Comparison of ENCODE assay signal across 14 cellular contexts in the genomic region with DNA sequence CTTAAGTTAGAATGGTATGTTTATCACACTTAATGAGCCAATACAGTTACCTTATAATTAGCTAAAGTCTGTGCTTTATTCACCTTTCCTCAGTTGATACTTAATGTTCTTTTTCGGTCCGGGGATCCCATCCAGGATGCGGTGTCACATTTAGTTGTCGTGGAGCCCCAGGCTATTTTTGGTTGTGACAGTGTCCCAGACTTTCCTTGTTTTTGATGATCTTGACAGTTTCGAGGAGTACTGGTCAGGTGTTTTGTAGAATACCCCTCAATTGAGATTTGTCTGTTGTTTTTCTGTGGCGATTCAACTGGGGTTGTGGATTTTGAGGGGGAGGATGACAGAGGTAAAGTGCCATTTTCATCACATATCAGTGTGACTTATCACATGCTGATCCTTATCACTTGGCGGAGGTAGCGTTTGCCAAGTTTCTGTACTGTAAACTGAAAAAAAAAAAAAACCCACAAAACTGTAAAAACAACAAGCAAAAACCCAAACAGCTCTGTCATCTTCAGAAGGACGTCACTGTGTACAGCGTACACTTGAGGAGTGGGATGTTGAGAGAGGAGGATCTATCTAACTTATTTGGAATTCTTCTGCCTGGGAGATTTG.
DNase-seq lines count a peak whose midpoint lies in the region; ATAC-seq and TF ChIP-seq lines count a peak whose summit lies in the region.
"Had no signal": no experiment of that assay in that cellular context is flagged by ENCODE, and none has a peak within 500 bp of the region (broad histone marks: within the 10 kb centered on the region; RNA-seq: fewer than 3 reads in every experiment).

No MANE protein-coding gene starts in this region.

- H3K4me3 ChIP-seq in Caco-2 (ENCODE audit: low read depth, low read length) (no peak overlapping the region), brain microvascular endothelial cell (ENCODE audit: low read depth, low read length) (no peak overlapping the region), psoas muscle (no peak overlapping the region)
- no peak overlapping the region for H3K4me3 ChIP-seq in Jurkat, Clone E6-1 (ENCODE audit: low read length)

- BruUV-seq in Caco-2 (replicated peaks; lab: Mats Ljungman, UMichigan), result no TSS peak

- no peak for DNase-seq in Caco-2
- peak; percentile 30 for DNase-seq in Jurkat, Clone E6-1 (ENCODE audit: low read depth, low spot score)
- peak; percentile 51 for DNase-seq in brain microvascular endothelial cell
- no peak for DNase-seq in psoas muscle
- no peak for DNase-seq in cerebellum (ENCODE audit: low spot score)
- no peak for DNase-seq in middle frontal gyrus (ENCODE audit: extremely low spot score, low spot score)
- no peak for DNase-seq in NCI-H1105 (lab: John Stamatoyannopoulos, UW)
- DNase-seq: activated CD8-positive, alpha-beta memory T cell treated with anti-CD3 and anti-CD28 coated beads for 24 hours; CD8-positive, alpha-beta T cell; islet precursor cell; NCI-H2081 treated with DMSO at 0.1 percent for 48 hours; T-helper 9 cell had no signal

- no peaks in the 10 kb centered on the region for H3K9me3 Mint-ChIP-seq in Caco-2 (ENCODE audit: unreplicated experiment)
- H3K9me3 Mint-ChIP-seq: CD8-positive, alpha-beta T cell; central memory CD8-positive, alpha-beta T cell had no signal

- CTCF ChIA-PET in Caco-2 (lab: Charles Lee), result no interaction called here

- H3K27ac ChIP-seq in brain microvascular endothelial cell, result peak overlapping the region; percentile 38
- H3K27ac ChIP-seq in psoas muscle, result peak overlapping the region; percentile 63

- ATAC-seq in psoas muscle, result peak; percentile 57 to 79 (median 60)
- ATAC-seq: CD8-positive, alpha-beta T cell had no signal

- no peaks in the 10 kb centered on the region for H3K27me3 ChIP-seq in Caco-2 (replicated peaks; ENCODE audit: control insufficient read depth, insufficient read depth, low read length)
- no peaks in the 10 kb centered on the region for H3K27me3 ChIP-seq in brain microvascular endothelial cell (replicated peaks)
- H3K27me3 ChIP-seq in psoas muscle (ENCODE audit: insufficient read depth in 3 of 3, low read length in 2 of 3), result no peaks in the 10 kb centered on the region

- no peaks in the 10 kb centered on the region for H3K9me3 ChIP-seq in Caco-2
- no peaks in the 10 kb centered on the region for H3K9me3 ChIP-seq in psoas muscle

- H3K27ac Mint-ChIP-seq in Caco-2 (ENCODE audit: unreplicated experiment), result peak overlapping the region; percentile 46
- H3K27ac Mint-ChIP-seq: activated naive CD8-positive, alpha-beta T cell; CD8-positive, alpha-beta T cell had no signal

- peaks cover 10% of the 10 kb centered on the region for H3K36me3 Mint-ChIP-seq in Caco-2 (ENCODE audit: insufficient read depth, unreplicated experiment)
- H3K36me3 Mint-ChIP-seq: activated naive CD8-positive, alpha-beta T cell; CD8-positive, alpha-beta T cell had no signal

- in situ Hi-C loops in brain microvascular endothelial cell (cut with HindIII; ENCODE audit: low pct_ligation_motif_present, low sequenced_read_pairs), result no loop called here

- H3K36me3 ChIP-seq in Caco-2 (ENCODE audit: control insufficient read depth, insufficient read depth, low read length) (no peaks in the 10 kb centered on the region), brain microvascular endothelial cell (replicated peaks) (no peaks in the 10 kb centered on the region), psoas muscle (ENCODE audit: insufficient read depth in 1 of 2, low read depth in 1 of 2) (no peaks in the 10 kb centered on the region)

- H3K4me1 Mint-ChIP-seq in Caco-2 (ENCODE audit: low read depth, unreplicated experiment), result peaks cover 76% of the 10 kb centered on the region
- H3K4me1 Mint-ChIP-seq: central memory CD8-positive, alpha-beta T cell had no signal

- no peak overlapping the region for H3K4me3 Mint-ChIP-seq in Caco-2 (ENCODE audit: unreplicated experiment)
- H3K4me3 Mint-ChIP-seq: activated naive CD8-positive, alpha-beta T cell; CD8-positive, alpha-beta T cell; central memory CD8-positive, alpha-beta T cell had no signal

- H3K27me3 Mint-ChIP-seq in Caco-2 (ENCODE audit: insufficient read depth, unreplicated experiment), result no peaks in the 10 kb centered on the region

- POLR2A ChIA-PET in Caco-2 (lab: Charles Lee), result no interaction called here

- TF ChIP-seq CTCF in Caco-2 (IDR thresholded peaks at IDR 0.05; ENCODE audit: insufficient read depth in 1 of 2, low read depth in 1 of 2, low read length in 1 of 2, severe bottlenecking in 1 of 2, unreplicated experiment in 1 of 2), result no peak
- TF ChIP-seq CTCF in brain microvascular endothelial cell (IDR thresholded peaks at IDR 0.05; ENCODE audit: low read depth, low read length, missing control alignments), result no peak
- TF ChIP-seq CTCF in psoas muscle (IDR thresholded peaks at IDR 0.05), result no peak

- intact Hi-C loops in Caco-2 (cut with micrococcal nuclease; ENCODE audit: unreplicated experiment), result loop anchor here (1.0 kb wide), 1 partner anchor 69 kb away; no protein-coding TSS in a partner anchor
- intact Hi-C loops in psoas muscle (cut with DNase I), result no loop called here

- peaks cover 33% of the 10 kb centered on the region for H3K4me1 ChIP-seq in Caco-2
- peaks cover 69% of the 10 kb centered on the region for H3K4me1 ChIP-seq in psoas muscle

- WGBS in psoas muscle, 3 donors, result 33 to 51% (median 42%) methylated on average over 10 of the region's 10 CpGs

Comparison
In these comparisons a context has a peak if more than half of its experiments do, and no peak if none do; other contexts are left out.
1. DNase-seq: peak in Jurkat, Clone E6-1 (single experiment) and brain microvascular endothelial cell (single experiment); none in Caco-2 (0 of 2), psoas muscle (0 of 2), cerebellum (single experiment), middle frontal gyrus (single experiment) and NCI-H1105 (single experiment).